ENCODE assay signal across 8 cellular contexts in genomic region chr15:79091204-79091867, GRCh38. TPM values are rescaled to one million over a fixed set of nuclear protein-coding genes. Genes with fewer than 3 reads are reported as not detected.
DNase-seq lines count a peak whose midpoint lies in the region; ATAC-seq and TF ChIP-seq lines count a peak whose summit lies in the region.

No MANE protein-coding gene starts in this region.

- H3K9me3 Mint-ChIP-seq in activated naive CD4-positive, alpha-beta T cell treated with anti-CD3 and anti-CD28 coated beads for 36 hours = no peaks in the 10 kb centered on the region

- peaks cover 57% of the 10 kb centered on the region for H3K27me3 Mint-ChIP-seq in activated naive CD4-positive, alpha-beta T cell treated with anti-CD3 and anti-CD28 coated beads for 36 hours (ENCODE audit: low read depth)

- H3K4me1 Mint-ChIP-seq in activated naive CD4-positive, alpha-beta T cell treated with anti-CD3 and anti-CD28 coated beads for 36 hours (ENCODE audit: low read depth) = peaks cover 9% of the 10 kb centered on the region

- ATAC-seq in thoracic aorta (ENCODE audit: insufficient number of reproducible peaks, low FRiP score, low read depth) = no peak
- no peak for ATAC-seq in GM18505 (IDR thresholded peaks at IDR 0.05; ENCODE audit: unreplicated experiment)

- H3K27ac ChIP-seq in thoracic aorta = no peak overlapping the region

- intact Hi-C loops in activated naive CD4-positive, alpha-beta T cell treated with anti-CD3 and anti-CD28 coated beads for 36 hours (cut with micrococcal nuclease) = no loop called here

- TF ChIP-seq POLR2A in GM18505 (IDR thresholded peaks at IDR 0.05; ENCODE audit: borderline replicate concordance, extremely low read depth, insufficient read depth, insufficient read length) = no peak

- CTCF ChIA-PET in activated naive CD4-positive, alpha-beta T cell treated with anti-CD3 and anti-CD28 coated beads for 36 hours (lab: Charles Lee) = interaction anchor here (0.7 kb wide), 1 partner anchor 629 kb away, joined by 3 read pairs; no protein-coding TSS in a partner anchor

- H3K4me3 ChIP-seq in thoracic aorta = peak overlapping the region; percentile 54

- H3K27ac Mint-ChIP-seq in activated naive CD4-positive, alpha-beta T cell treated with anti-CD3 and anti-CD28 coated beads for 36 hours = no peak overlapping the region

- H3K4me1 ChIP-seq in thoracic aorta (ENCODE audit: control insufficient read depth in 1 of 2, low read depth in 2 of 2) = peaks cover 11 to 25% of the 10 kb centered on the region in 2 donors

- H3K4me3 Mint-ChIP-seq in activated naive CD4-positive, alpha-beta T cell treated with anti-CD3 and anti-CD28 coated beads for 36 hours = peak overlapping the region; percentile 2

- H3K27me3 ChIP-seq in thoracic aorta (replicated peaks; ENCODE audit: insufficient read depth) = no peaks in the 10 kb centered on the region

- no peaks in the 10 kb centered on the region for H3K9me3 ChIP-seq in thoracic aorta

- TF ChIP-seq CTCF in thoracic aorta (IDR thresholded peaks at IDR 0.05) = no peak

- H3K36me3 Mint-ChIP-seq in activated naive CD4-positive, alpha-beta T cell treated with anti-CD3 and anti-CD28 coated beads for 36 hours (ENCODE audit: low read depth) = no peaks in the 10 kb centered on the region

- H3K36me3 ChIP-seq in thoracic aorta = no peaks in the 10 kb centered on the region

- DNase-seq in activated naive CD4-positive, alpha-beta T cell treated with anti-CD3 and anti-CD28 coated beads for 36 hours = peak; percentile 13
- no peak for DNase-seq in activated naive CD4-positive, alpha-beta T cell treated with Interleukin-2 at 50 U/mL for 16 hours
- peak; percentile 27 for DNase-seq in activated CD4-positive, CD25-positive, alpha-beta regulatory T cell treated with anti-CD3 and anti-CD28 coated beads, Interleukin-2, amount 50 U/mL, for 72 hours
- DNase-seq in kidney tubule cell (ENCODE audit: low spot score) = peak; percentile 5
- no peak for DNase-seq in thoracic aorta (ENCODE audit: low spot score)
- DNase-seq in KG1 (lab: John Stamatoyannopoulos, UW) = no peak
- no peak for DNase-seq in SIG-M5 treated with dmso at 0.1 percent for 504 hours (lab: John Stamatoyannopoulos, UW; ENCODE audit: unreplicated experiment)

RNA-seq across cellular contexts. Expression of gene RASGRF1, which starts 0.8 kb away (rescaled TPM):
- total RNA-seq in activated naive CD4-positive, alpha-beta T cell treated with anti-CD3 and anti-CD28 coated beads for 36 hours = not detected
- not detected for total RNA-seq in thoracic aorta

Comparison
In these comparisons a context has a peak if more than half of its experiments do, and no peak if none do; other contexts are left out.
1. DNase-seq: peak in activated naive CD4-positive, alpha-beta T cell treated with anti-CD3 and anti-CD28 coated beads for 36 hours (single experiment), activated CD4-positive, CD25-positive, alpha-beta regulatory T cell treated with anti-CD3 and anti-CD28 coated beads, Interleukin-2, amount 50 U/mL, for 72 hours (single experiment) and kidney tubule cell (single experiment); none in activated naive CD4-positive, alpha-beta T cell treated with Interleukin-2 at 50 U/mL for 16 hours (single experiment), thoracic aorta (single experiment), KG1 (single experiment) and SIG-M5 treated with dmso at 0.1 percent for 504 hours (single experiment).